Comparison of ENCODE assay signal across 8 cellular contexts in genomic region chr15:81286626-81287081, GRCh38. TPM values are rescaled to one million over a fixed set of nuclear protein-coding genes. Genes with fewer than 3 reads are reported as not detected.
DNase-seq lines count a peak whose midpoint lies in the region; ATAC-seq and TF ChIP-seq lines count a peak whose summit lies in the region.
"Not testable (repeated sequence)": the region's sequence is repeated elsewhere in the genome, so short reads cannot be mapped to it uniquely, and the experiment has no call there.

No MANE protein-coding gene starts in this region.

- peak overlapping the region; percentile 85 to 97 (median 94) for H3K27ac Mint-ChIP-seq in CD14-positive monocyte
- peak overlapping the region; percentile 97 for H3K27ac Mint-ChIP-seq in activated CD4-positive, alpha-beta T cell treated with anti-CD3 and anti-CD28 coated beads for 36 hours

- CTCF ChIA-PET in activated CD4-positive, alpha-beta T cell treated with anti-CD3 and anti-CD28 coated beads for 36 hours (lab: Charles Lee) = interaction anchor here (0.6 to 2.6 kb wide), 8 partner anchors 9 to 114 kb away, joined by 3 to 18 read pairs (median 5); no protein-coding TSS in a partner anchor

- POLR2A ChIA-PET in activated CD4-positive, alpha-beta T cell treated with anti-CD3 and anti-CD28 coated beads for 36 hours (lab: Charles Lee) = interaction anchor here (0.6 to 1.1 kb wide), 2 partner anchors 15 to 22 kb away, joined by 4 to 5 read pairs; no protein-coding TSS in a partner anchor

- ATAC-seq in GM18519 (IDR thresholded peaks at IDR 0.05; ENCODE audit: low FRiP score, unreplicated experiment) = peak; percentile 36
- peak; percentile 43 for ATAC-seq in HG02759 (IDR thresholded peaks at IDR 0.05; ENCODE audit: unreplicated experiment)
- peak; percentile 83 for ATAC-seq in activated CD4-positive, alpha-beta T cell treated with anti-CD3 and anti-CD28 coated beads for 36 hours

- H3K9me3 Mint-ChIP-seq in CD14-positive monocyte = not testable (repeated sequence)
- peaks cover 12% of the 10 kb centered on the region for H3K9me3 Mint-ChIP-seq in activated CD4-positive, alpha-beta T cell treated with anti-CD3 and anti-CD28 coated beads for 36 hours (ENCODE audit: low read depth)

- not testable (repeated sequence) for H3K36me3 Mint-ChIP-seq in CD14-positive monocyte
- peaks cover 43% of the 10 kb centered on the region for H3K36me3 Mint-ChIP-seq in activated CD4-positive, alpha-beta T cell treated with anti-CD3 and anti-CD28 coated beads for 36 hours (ENCODE audit: low read depth)

- H3K4me3 Mint-ChIP-seq in CD14-positive monocyte = peak overlapping the region in 1 of 2 donors; percentile 56
- peak overlapping the region; percentile 71 for H3K4me3 Mint-ChIP-seq in activated CD4-positive, alpha-beta T cell treated with anti-CD3 and anti-CD28 coated beads for 36 hours

- intact Hi-C loops in CD14-positive monocyte (cut with micrococcal nuclease); cardiac septum (cut with DNase I): not testable (repeated sequence)
- intact Hi-C loops in activated CD4-positive, alpha-beta T cell treated with anti-CD3 and anti-CD28 coated beads for 36 hours (cut with DNase I, micrococcal nuclease) = loop anchor here (1.0 to 5.0 kb wide), 2 partner anchors 10 to 36 kb away; partner anchors contain the start of gene STARD5 (in 1 of the 2)

- peaks cover 45% of the 10 kb centered on the region for H3K4me1 Mint-ChIP-seq in CD14-positive monocyte
- H3K4me1 Mint-ChIP-seq in activated CD4-positive, alpha-beta T cell treated with anti-CD3 and anti-CD28 coated beads for 36 hours = peaks cover 77% of the 10 kb centered on the region

- not testable (repeated sequence) for TF ChIP-seq CTCF in CD14-positive monocyte (IDR thresholded peaks at IDR 0.05)

- H3K27me3 Mint-ChIP-seq in CD14-positive monocyte (ENCODE audit: low read depth in 3 of 3); activated CD4-positive, alpha-beta T cell treated with anti-CD3 and anti-CD28 coated beads for 36 hours: not testable (repeated sequence)

- not testable (repeated sequence) for DNase-seq in CD14-positive monocyte (ENCODE audit: low spot score); activated CD4-positive, alpha-beta T cell treated with anti-CD3 and anti-CD28 coated beads for 36 hours
- DNase-seq in NAMALWA (ENCODE audit: low spot score) (peak; percentile 32), cardiac septum (ENCODE audit: low spot score) (peak; percentile 35)
- DNase-seq in activated effector memory CD4-positive, alpha-beta T cell treated with anti-CD3 and anti-CD28 coated beads, Interleukin-2, amount 50 U/mL, for 16 hours = peak; percentile 64
- peak; percentile 30 for DNase-seq in stimulated activated CD4-positive, alpha-beta T cell treated with anti-CD3 and anti-CD28 coated beads, Interleukin-2, amount 100 ng/mL, for 4 hours (ENCODE audit: low read depth)

RNA-seq across cellular contexts. Expression of gene STARD5, which starts 37.3 kb away (rescaled TPM):
- polyA plus RNA-seq in CD14-positive monocyte = 1 to 10 TPM; 1.5 to 2.5 TPM
- 1 to 10 TPM; 8.9 to 9.2 TPM for total RNA-seq in activated CD4-positive, alpha-beta T cell treated with anti-CD3 and anti-CD28 coated beads for 36 hours
- total RNA-seq in cardiac septum = 1.3 TPM
